Comparison of ENCODE assay signal across 8 cellular contexts in the genomic region with DNA sequence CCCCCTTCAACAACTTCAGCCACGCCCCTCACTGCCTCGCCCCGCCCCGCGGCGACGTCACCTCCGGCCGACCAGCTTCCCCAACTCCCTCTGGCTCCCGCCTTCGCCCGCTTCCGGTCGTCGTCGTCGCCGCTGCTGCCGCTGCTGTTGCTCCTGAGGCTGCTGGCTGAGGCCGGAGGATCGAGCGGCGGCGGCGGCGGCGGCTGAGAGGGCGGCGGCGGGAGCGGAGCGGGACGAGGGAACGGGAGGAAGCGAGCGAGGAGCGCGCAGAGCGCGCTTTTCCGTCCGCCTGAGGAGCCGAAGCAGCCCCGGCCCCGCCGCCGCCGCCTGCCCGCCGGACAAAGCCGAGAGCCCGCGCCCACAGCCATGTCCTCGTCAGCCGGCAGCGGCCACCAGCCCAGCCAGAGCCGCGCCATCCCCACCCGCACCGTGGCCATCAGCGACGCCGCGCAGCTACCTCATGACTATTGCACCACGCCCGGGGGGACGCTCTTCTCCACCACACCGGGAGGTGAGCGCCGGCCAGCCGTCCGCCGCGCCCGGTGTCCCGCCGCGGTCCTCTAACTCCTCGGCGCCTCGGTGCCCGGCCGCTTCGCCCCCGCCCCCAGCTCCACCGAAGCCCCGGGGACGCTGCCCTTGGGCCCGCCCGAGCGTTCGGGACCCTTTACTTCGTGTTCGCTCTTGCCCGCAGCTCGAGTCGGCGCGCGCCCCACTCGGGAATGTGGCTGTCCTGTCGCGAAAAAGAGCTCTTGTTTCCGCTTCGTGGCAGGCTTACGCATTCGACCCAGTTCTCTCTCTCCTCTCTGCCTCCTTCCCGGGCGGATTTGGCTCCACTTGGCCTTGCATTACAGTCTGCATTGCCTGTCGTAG. TPM values are rescaled to one million over a fixed set of nuclear protein-coding genes. Genes with fewer than 3 reads are reported as not detected.
DNase-seq lines count a peak whose midpoint lies in the region; ATAC-seq and TF ChIP-seq lines count a peak whose summit lies in the region.

A gene with protein sequence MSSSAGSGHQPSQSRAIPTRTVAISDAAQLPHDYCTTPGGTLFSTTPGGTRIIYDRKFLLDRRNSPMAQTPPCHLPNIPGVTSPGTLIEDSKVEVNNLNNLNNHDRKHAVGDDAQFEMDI (plus strand): TSS at position 110 of the 870 bp plus-strand sequence. CDS start 257 bp downstream, at position 367.

- H3K4me1 ChIP-seq in KMS-11 (ENCODE audit: low read depth, poor library complexity, severe bottlenecking) (peaks cover 23% of the 10 kb centered on the region), Peyer's patch (peaks cover 0 to 20% (median 7%) of the 10 kb centered on the region in 4 donors), muscle layer of colon (ENCODE audit: insufficient read depth, low read length) (peaks cover 25% of the 10 kb centered on the region)

- peak within 1 kb of the TSS; percentile 68 for H3K9ac ChIP-seq in KMS-11
- peak within 1 kb of the TSS; percentile 89 for H3K9ac ChIP-seq in muscle layer of colon (ENCODE audit: low read length)

- H3K4me3 ChIP-seq in KMS-11 (IDR thresholded peaks at IDR 0.05; ENCODE audit: insufficient read depth, low read depth, low read length) (no peak within 1 kb of the TSS), Peyer's patch (peak within 1 kb of the TSS; percentile 87 to 95 (median 88)), muscle layer of colon (ENCODE audit: low read depth in 1 of 2, low read length in 2 of 2) (peak within 1 kb of the TSS; percentile 85 to 96)

- no peak for TF ChIP-seq CTCF in KMS-11 (conservative IDR thresholded peaks at IDR 0.05; ENCODE audit: low read depth, low read length)
- TF ChIP-seq CTCF in Peyer's patch (IDR thresholded peaks at IDR 0.05): no peak

- H3K9me3 ChIP-seq in Peyer's patch (no peaks in the 10 kb centered on the region), muscle layer of colon (ENCODE audit: low read length) (no peaks in the 10 kb centered on the region)

- peak within 1 kb of the TSS; percentile 51 for H3K27ac ChIP-seq in KMS-11
- peak within 1 kb of the TSS; percentile 95 to 99 (median 97) for H3K27ac ChIP-seq in Peyer's patch
- peak within 1 kb of the TSS; percentile 100 for H3K27ac ChIP-seq in muscle layer of colon (ENCODE audit: low read depth, low read length)

- no peaks in the 10 kb centered on the region for H3K36me3 ChIP-seq in KMS-11 (ENCODE audit: insufficient read depth)
- no peaks in the 10 kb centered on the region for H3K36me3 ChIP-seq in Peyer's patch
- H3K36me3 ChIP-seq in muscle layer of colon (ENCODE audit: insufficient read depth, low read length): no peaks in the 10 kb centered on the region

- ATAC-seq in GM21723 (IDR thresholded peaks at IDR 0.05; ENCODE audit: unreplicated experiment) (peak; percentile 85), esophagus mucosa (peak; percentile 96)

- DNase-seq in DMS53 (lab: John Stamatoyannopoulos, UW) (peak; percentile 97), Peyer's patch (peak; percentile 98 to 100 (median 99))
- DNase-seq in activated T-cell treated with anti-CD3 and anti-CD28 coated beads, Interleukin-2, amount 50 U/mL, for 48 hours: peak; percentile 100
- peak; percentile 100 for DNase-seq in stimulated activated CD8-positive, alpha-beta memory T cell treated with anti-CD3 and anti-CD28 coated beads, Interleukin-7, amount 100 ng/mL, for 24 hours (ENCODE audit: low read depth)

- H3K27me3 ChIP-seq in KMS-11 (ENCODE audit: insufficient read depth, low read depth) (no peaks in the 10 kb centered on the region), Peyer's patch (no peaks in the 10 kb centered on the region), muscle layer of colon (ENCODE audit: control insufficient read depth in 1 of 2, insufficient read depth in 2 of 2, low read length in 2 of 2) (no peaks in the 10 kb centered on the region)

- peaks cover 11% of the 10 kb centered on the region for H4K20me1 ChIP-seq in KMS-11 (ENCODE audit: insufficient read depth)

- H2AFZ ChIP-seq in KMS-11 (ENCODE audit: low read depth): peak within 1 kb of the TSS; percentile 93

- H3K79me2 ChIP-seq in KMS-11 (ENCODE audit: insufficient read depth, low read depth): peaks cover 28% of the 10 kb centered on the region

- TF ChIP-seq POLR2A in Peyer's patch (IDR thresholded peaks at IDR 0.05): peak; percentile 98 to 99

- H3K4me2 ChIP-seq in KMS-11: peak within 1 kb of the TSS; percentile 99

RNA-seq across cellular contexts. Expression of the gene that starts here (rescaled TPM):
- total RNA-seq in Peyer's patch: 100 to 1,000 TPM in 1 of 4 donors, 10 to 100 TPM in 3; 64.4 to 129 (median 93.0) TPM
- total RNA-seq in esophagus mucosa: 33.0 TPM
